1 cellular context compared by ENCODE assay signal in genomic region chr19:19348266-19348665, GRCh38.
TF ChIP-seq lines count a peak whose summit lies in the region.

No MANE protein-coding gene starts in this region.

TF ChIP-seq in GM12878, 131 proteins besides CTCF, POLR2A, EP300 and RAD21:
- TF ChIP-seq NR2C2 (IDR thresholded peaks at IDR 0.05; ENCODE audit: borderline replicate concordance, control insufficient read depth, insufficient read length, low read depth) = no peak
- TF ChIP-seq IKZF2 (IDR thresholded peaks at IDR 0.05) = no peak
- no peak for TF ChIP-seq JUNB (IDR thresholded peaks at IDR 0.05)
- TF ChIP-seq STAT1 (conservative IDR thresholded peaks at IDR 0.05) = no peak
- TF ChIP-seq ZNF24 (IDR thresholded peaks at IDR 0.05) = no peak
- no peak for TF ChIP-seq PML (IDR thresholded peaks at IDR 0.05; ENCODE audit: low read length)
- TF ChIP-seq NKRF (conservative IDR thresholded peaks at IDR 0.05) = no peak
- no peak for TF ChIP-seq BCL11A (IDR thresholded peaks at IDR 0.05; ENCODE audit: low read depth, low read length)
- no peak for TF ChIP-seq MTA3 (IDR thresholded peaks at IDR 0.05; ENCODE audit: borderline replicate concordance, low read length)
- TF ChIP-seq POLR2AphosphoS5 (IDR thresholded peaks at IDR 0.05; ENCODE audit: low read length) = no peak
